Comparison of ENCODE assay signal across 8 cellular contexts in genomic region chr11:119726585-119727522, GRCh38. TPM values are rescaled to one million over a fixed set of nuclear protein-coding genes. Genes with fewer than 3 reads are reported as not detected.
DNase-seq lines count a peak whose midpoint lies in the region; ATAC-seq lines count a peak whose summit lies in the region.

No MANE protein-coding gene starts in this region.

- H3K27me3 Mint-ChIP-seq in activated T-helper 1 cell treated with anti-CD3 and anti-CD28 coated beads, Interleukin-12 subunit alpha, Interleukin-12 subunit beta, Interleukin-2, Interleukin-4 antibody, amounts not matched to agents 30 ng/mL and 10 ng/mL and 1 ng/mL, durations not matched to agents 14 hours and 24 hours and 36 hours (ENCODE audit: insufficient read depth): peaks cover 48% of the 10 kb centered on the region
- H3K27me3 Mint-ChIP-seq in stimulated activated naive B cell treated with anti-CD40 and anti-IgM and Interleukin-4, amounts not matched to agents 10 μg/mL and 1 μg/mL and 100 μg/mL, for 72 hours: peaks cover 29 to 35% of the 10 kb centered on the region in 2 donors

- no peaks in the 10 kb centered on the region for H3K4me1 Mint-ChIP-seq in activated T-helper 1 cell treated with anti-CD3 and anti-CD28 coated beads, Interleukin-12 subunit alpha, Interleukin-12 subunit beta, Interleukin-2, Interleukin-4 antibody, amounts not matched to agents 30 ng/mL and 10 ng/mL and 1 ng/mL, durations not matched to agents 14 hours and 24 hours and 36 hours (ENCODE audit: low read depth)
- peaks cover 33 to 43% of the 10 kb centered on the region in 2 donors for H3K4me1 Mint-ChIP-seq in stimulated activated naive B cell treated with anti-CD40 and anti-IgM and Interleukin-4, amounts not matched to agents 10 μg/mL and 1 μg/mL and 100 μg/mL, for 72 hours

- intact Hi-C loops in activated T-helper 1 cell treated with anti-CD3 and anti-CD28 coated beads, Interleukin-12 subunit alpha, Interleukin-12 subunit beta, Interleukin-2, Interleukin-4 antibody, amounts not matched to agents 30 ng/mL and 10 ng/mL and 1 ng/mL, durations not matched to agents 14 hours and 24 hours and 36 hours (cut with micrococcal nuclease): loop anchor here (5.0 to 10.0 kb wide), 4 partner anchors 105 to 610 kb away; partner anchors contain the start of genes ARHGEF12 and USP2

- no peaks in the 10 kb centered on the region for H3K9me3 ChIP-seq in iPS-18c (ENCODE audit: control insufficient read depth, insufficient read depth, low read length)

- H3K4me3 Mint-ChIP-seq in activated T-helper 1 cell treated with anti-CD3 and anti-CD28 coated beads, Interleukin-12 subunit alpha, Interleukin-12 subunit beta, Interleukin-2, Interleukin-4 antibody, amounts not matched to agents 30 ng/mL and 10 ng/mL and 1 ng/mL, durations not matched to agents 14 hours and 24 hours and 36 hours: peak overlapping the region; percentile 19
- H3K4me3 Mint-ChIP-seq in stimulated activated naive B cell treated with anti-CD40 and anti-IgM and Interleukin-4, amounts not matched to agents 10 μg/mL and 1 μg/mL and 100 μg/mL, for 72 hours: peak overlapping the region; percentile 36 to 86

- DNase-seq in DMS79 treated with DMSO at 0.1 percent for 48 hours (lab: John Stamatoyannopoulos, UW): peak; percentile 37
- no peak for DNase-seq in DMS79 (lab: John Stamatoyannopoulos, UW)
- no peak for DNase-seq in activated T-helper 1 cell treated with anti-CD3 and anti-CD28 coated beads, Interleukin-12 subunit alpha, Interleukin-12 subunit beta, Interleukin-2, Interleukin-4 antibody, amounts not matched to agents 30 ng/mL and 10 ng/mL and 1 ng/mL, durations not matched to agents 14 hours and 24 hours and 36 hours (ENCODE audit: low spot score)
- no peak for DNase-seq in stimulated activated naive B cell treated with anti-CD40 and anti-IgM and Interleukin-4, amounts not matched to agents 10 μg/mL and 1 μg/mL and 100 μg/mL, for 72 hours
- DNase-seq in SK-N-DZ (ENCODE audit: low spot score): no peak
- DNase-seq in COR-L47 (lab: John Stamatoyannopoulos, UW): no peak
- DNase-seq in NCI-H2227 (lab: John Stamatoyannopoulos, UW; ENCODE audit: unreplicated experiment): no peak

- H3K27ac Mint-ChIP-seq in activated T-helper 1 cell treated with anti-CD3 and anti-CD28 coated beads, Interleukin-12 subunit alpha, Interleukin-12 subunit beta, Interleukin-2, Interleukin-4 antibody, amounts not matched to agents 30 ng/mL and 10 ng/mL and 1 ng/mL, durations not matched to agents 14 hours and 24 hours and 36 hours: no peak overlapping the region
- H3K27ac Mint-ChIP-seq in stimulated activated naive B cell treated with anti-CD40 and anti-IgM and Interleukin-4, amounts not matched to agents 10 μg/mL and 1 μg/mL and 100 μg/mL, for 72 hours: no peak overlapping the region

- peak overlapping the region; percentile 85 for H3K4me3 ChIP-seq in iPS-18c (ENCODE audit: insufficient read depth, low read depth, low read length)

- no peaks in the 10 kb centered on the region for H3K36me3 Mint-ChIP-seq in activated T-helper 1 cell treated with anti-CD3 and anti-CD28 coated beads, Interleukin-12 subunit alpha, Interleukin-12 subunit beta, Interleukin-2, Interleukin-4 antibody, amounts not matched to agents 30 ng/mL and 10 ng/mL and 1 ng/mL, durations not matched to agents 14 hours and 24 hours and 36 hours (ENCODE audit: low read depth)
- H3K36me3 Mint-ChIP-seq in stimulated activated naive B cell treated with anti-CD40 and anti-IgM and Interleukin-4, amounts not matched to agents 10 μg/mL and 1 μg/mL and 100 μg/mL, for 72 hours: peaks cover 0 to 2% of the 10 kb centered on the region in 2 donors

- no peaks in the 10 kb centered on the region for H3K9me3 Mint-ChIP-seq in activated T-helper 1 cell treated with anti-CD3 and anti-CD28 coated beads, Interleukin-12 subunit alpha, Interleukin-12 subunit beta, Interleukin-2, Interleukin-4 antibody, amounts not matched to agents 30 ng/mL and 10 ng/mL and 1 ng/mL, durations not matched to agents 14 hours and 24 hours and 36 hours
- no peaks in the 10 kb centered on the region for H3K9me3 Mint-ChIP-seq in stimulated activated naive B cell treated with anti-CD40 and anti-IgM and Interleukin-4, amounts not matched to agents 10 μg/mL and 1 μg/mL and 100 μg/mL, for 72 hours

- no peak for ATAC-seq in stimulated activated naive B cell treated with anti-CD40 and anti-IgM and Interleukin-4, amounts not matched to agents 10 μg/mL and 1 μg/mL and 100 μg/mL, for 72 hours (replicated peaks)

RNA-seq across cellular contexts. Expression of gene NECTIN1, which starts 2.1 kb away (rescaled TPM):
- total RNA-seq in activated T-helper 1 cell treated with anti-CD3 and anti-CD28 coated beads, Interleukin-12 subunit alpha, Interleukin-12 subunit beta, Interleukin-2, Interleukin-4 antibody, amounts not matched to agents 30 ng/mL and 10 ng/mL and 1 ng/mL, durations not matched to agents 14 hours and 24 hours and 36 hours: 4.5 and 5.4 TPM in 2 replicates
- 6.1 and 7.1 TPM in 2 replicates for polyA plus RNA-seq in SK-N-DZ (2014; cell fraction: cytosol; rRNA removed)
- polyA plus RNA-seq in SK-N-DZ (2014; cell fraction: nucleus; rRNA removed): 3.6 and 3.9 TPM in 2 replicates
